31 cellular contexts compared by ENCODE assay signal in the genomic region with DNA sequence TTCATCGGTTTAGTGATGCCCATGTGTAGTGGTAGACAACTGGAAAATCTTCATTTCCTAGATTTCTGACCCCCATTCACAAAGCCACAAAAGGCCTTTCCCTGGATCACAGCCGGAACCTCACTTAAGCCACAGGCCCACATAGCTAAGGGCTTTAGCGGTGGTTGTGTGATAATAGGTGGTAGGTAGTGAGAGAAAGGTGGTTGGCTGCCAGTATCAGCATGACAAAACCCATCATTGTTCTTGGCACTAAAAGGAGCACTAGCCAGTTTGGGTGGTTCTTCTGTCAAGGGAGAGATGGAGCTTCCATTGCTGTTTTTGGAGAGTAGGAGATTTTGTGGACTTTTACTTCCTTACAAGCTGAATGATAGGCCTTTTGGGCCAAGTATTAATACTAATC. TPM values are rescaled to one million over a fixed set of nuclear protein-coding genes. Genes with fewer than 3 reads are reported as not detected.
"Had no signal": no experiment of that assay in that cellular context is flagged by ENCODE, and none has a peak within 500 bp of the region (broad histone marks: within the 10 kb centered on the region; RNA-seq: fewer than 3 reads in every experiment).

No MANE protein-coding gene starts in this region.

- H3K27ac ChIP-seq: sigmoid colon, thoracic aorta, vagina had no signal

- H3K9me3 ChIP-seq: thoracic aorta, vagina had no signal

- ATAC-seq: activated CD4-positive, alpha-beta T cell treated with anti-CD3 and anti-CD28 coated beads for 36 hours; activated naive CD4-positive, alpha-beta T cell treated with anti-CD3 and anti-CD28 coated beads, Interleukin-2, amount 50 U/mL, for 72 hours; activated T-helper 17 cell treated with anti-CD3 and anti-CD28 coated beads, Interleukin-2, amount 50 U/mL, for 72 hours; left lobe of liver; naive thymus-derived CD4-positive, alpha-beta T cell had no signal

- H3K27ac Mint-ChIP-seq: activated B cell treated with CpG ODN at 0.5 μM for 24 hours; activated CD4-positive, alpha-beta T cell treated with anti-CD3 and anti-CD28 coated beads for 36 hours; activated naive CD4-positive, alpha-beta T cell treated with anti-CD3 and anti-CD28 coated beads, Interleukin-2, amount 50 U/mL, for 72 hours; activated T-cell treated with anti-CD3 and anti-CD28 coated beads, Interleukin-2, amount 50 U/mL, for 24 hours; activated T-helper 17 cell treated with anti-CD3 and anti-CD28 coated beads, Interleukin-2, amount 50 U/mL, for 72 hours; brain; dendritic cell treated with granulocyte-macrophage colony-stimulating factor and Interleukin-4, amounts not matched to agents 40 ng/mL and 50 ng/mL, for 4 days; naive thymus-derived CD4-positive, alpha-beta T cell; type B pancreatic cell had no signal

- H3K27me3 ChIP-seq: sigmoid colon, vagina had no signal

- H3K9me3 Mint-ChIP-seq: type B pancreatic cell had no signal

- DNase-seq: activated B cell treated with CpG ODN at 0.5 μM for 24 hours; activated CD4-positive, alpha-beta T cell treated with anti-CD3 and anti-CD28 coated beads for 36 hours; activated CD4-positive, alpha-beta T cell treated with anti-CD3 and anti-CD28 coated beads, Interleukin-2, amount 50 U/mL, for 4 hours; activated CD8-positive, alpha-beta memory T cell treated with anti-CD3 and anti-CD28 coated beads for 24 hours; activated CD8-positive, alpha-beta memory T cell treated with anti-CD3 and anti-CD28 coated beads, Interleukin-2, amount 50 U/mL, for 4 hours; activated T-cell treated with anti-CD3 and anti-CD28 coated beads, Interleukin-2, amount 50 U/mL, for 24 hours; aorta; caudate nucleus; effector CD4-positive, alpha-beta T cell; hippocampal formation; naive thymus-derived CD4-positive, alpha-beta T cell; retina; sigmoid colon; stimulated activated CD4-positive, alpha-beta T cell treated with anti-CD3 and anti-CD28 coated beads, Interleukin-15, amount 100 ng/mL, for 24 hours; stimulated activated CD4-positive, alpha-beta T cell treated with anti-CD3 and anti-CD28 coated beads, Interleukin-2, amount 100 ng/mL, for 48 hours; stimulated activated naive CD4-positive, alpha-beta T cell; T1000 had no signal

- H3K4me3 Mint-ChIP-seq: activated B cell treated with CpG ODN at 0.5 μM for 24 hours; activated CD4-positive, alpha-beta T cell treated with anti-CD3 and anti-CD28 coated beads for 36 hours; activated T-cell treated with anti-CD3 and anti-CD28 coated beads, Interleukin-2, amount 50 U/mL, for 24 hours; activated T-helper 17 cell treated with anti-CD3 and anti-CD28 coated beads, Interleukin-2, amount 50 U/mL, for 72 hours; brain; dendritic cell treated with granulocyte-macrophage colony-stimulating factor and Interleukin-4, amounts not matched to agents 40 ng/mL and 50 ng/mL, for 4 days; naive thymus-derived CD4-positive, alpha-beta T cell; neural crest cell; type B pancreatic cell had no signal

- H3K4me1 ChIP-seq: sigmoid colon, vagina had no signal

- H3K36me3 ChIP-seq: sigmoid colon, thoracic aorta, vagina had no signal

- H3K4me1 Mint-ChIP-seq: activated B cell treated with CpG ODN at 0.5 μM for 24 hours; activated CD4-positive, alpha-beta T cell treated with anti-CD3 and anti-CD28 coated beads for 36 hours; activated T-helper 17 cell treated with anti-CD3 and anti-CD28 coated beads, Interleukin-2, amount 50 U/mL, for 72 hours; brain; neural crest cell had no signal

- H3K4me3 ChIP-seq: lung, sigmoid colon, smooth muscle cell, thoracic aorta, vagina had no signal

- H3K36me3 Mint-ChIP-seq: brain; naive thymus-derived CD4-positive, alpha-beta T cell; type B pancreatic cell had no signal

RNA-seq across cellular contexts. Expression of gene SLC36A2, which starts 9.7 kb away (rescaled TPM):
- total RNA-seq: activated B cell treated with CpG ODN at 0.5 μM for 24 hours; activated CD4-positive, alpha-beta T cell treated with anti-CD3 and anti-CD28 coated beads for 36 hours; activated naive CD4-positive, alpha-beta T cell treated with anti-CD3 and anti-CD28 coated beads, Interleukin-2, amount 50 U/mL, for 72 hours; activated T-helper 17 cell treated with anti-CD3 and anti-CD28 coated beads, Interleukin-2, amount 50 U/mL, for 72 hours; aorta; kidney epithelial cell; left lobe of liver; lung; naive thymus-derived CD4-positive, alpha-beta T cell; neural crest cell; posterior vena cava; sigmoid colon; smooth muscle cell; thoracic aorta; vagina had no signal

RNA-seq across cellular contexts. Expression of gene SLC36A3, which starts 53.5 kb away (rescaled TPM):
- total RNA-seq: activated B cell treated with CpG ODN at 0.5 μM for 24 hours; activated CD4-positive, alpha-beta T cell treated with anti-CD3 and anti-CD28 coated beads for 36 hours; activated naive CD4-positive, alpha-beta T cell treated with anti-CD3 and anti-CD28 coated beads, Interleukin-2, amount 50 U/mL, for 72 hours; activated T-helper 17 cell treated with anti-CD3 and anti-CD28 coated beads, Interleukin-2, amount 50 U/mL, for 72 hours; aorta; kidney epithelial cell; left lobe of liver; lung; naive thymus-derived CD4-positive, alpha-beta T cell; neural crest cell; omental fat pad; posterior vena cava; sigmoid colon; smooth muscle cell; thoracic aorta; vagina had no signal
